ENCODE assay signal across 24 cellular contexts in genomic region chr6:781350-781961, GRCh38.
"Had no signal": no experiment of that assay in that cellular context is flagged by ENCODE, and none has a peak within 500 bp of the region (broad histone marks: within the 10 kb centered on the region; RNA-seq: fewer than 3 reads in every experiment).

No MANE protein-coding gene starts in this region.

- H3K36me3 ChIP-seq: ascending aorta, prostate gland, right atrium auricular region, tibial artery had no signal

- H3K27ac ChIP-seq: ascending aorta, prostate gland, right atrium auricular region, tibial artery had no signal

- DNase-seq: activated CD4-positive, alpha-beta T cell treated with anti-CD3 and anti-CD28 coated beads, Interleukin-2, amount 50 U/mL, for 1 hour; activated CD4-positive, CD25-positive, alpha-beta regulatory T cell treated with anti-CD3 and anti-CD28 coated beads, Interleukin-2, amount 50 U/mL, for 72 hours; activated CD8-positive, alpha-beta memory T cell treated with anti-CD3 and anti-CD28 coated beads for 24 hours; activated CD8-positive, alpha-beta memory T cell treated with anti-CD3 and anti-CD28 coated beads, Interleukin-2, amount 50 U/mL, for 48 hours; activated effector memory CD4-positive, alpha-beta T cell treated with Interleukin-2 at 50 U/mL for 16 hours; activated T-cell treated with anti-CD3 and anti-CD28 coated beads, Interleukin-2, amount 50 U/mL, for 48 hours; effector CD8-positive, alpha-beta T cell; foreskin melanocyte; hypothalamus; nucleus accumbens; stimulated activated CD4-positive, alpha-beta T cell treated with anti-CD3 and anti-CD28 coated beads, Interleukin-2, amount 100 ng/mL, for 24 hours; stimulated activated naive CD8-positive, alpha-beta T cell treated with anti-CD3 and anti-CD28 coated beads, Interleukin-15, Interleukin-2, amounts not matched to agents 100 U/mL and 50 U/mL, for 24 hours; substantia nigra; tibial artery had no signal

- ATAC-seq: natural killer cell treated with Interleukin-12 subunit alpha and Interleukin-12 subunit beta and Interleukin-15 and Interleukin-18, amount 100 ng/mL, for 72 hours; stimulated activated naive CD8-positive, alpha-beta T cell treated with anti-CD3 and anti-CD28 coated beads, Interleukin-15, Interleukin-2, amounts not matched to agents 100 U/mL and 50 U/mL, for 24 hours had no signal

- FAIRE-seq: bronchial epithelial cell, keratinocyte had no signal

- H3K4me1 Mint-ChIP-seq: activated naive CD4-positive, alpha-beta T cell treated with anti-CD3 and anti-CD28 coated beads, Interleukin-2, amount 50 U/mL, for 24 hours; mesothelial cell of epicardium had no signal

- H3K27me3 Mint-ChIP-seq: activated naive CD4-positive, alpha-beta T cell treated with anti-CD3 and anti-CD28 coated beads, Interleukin-2, amount 50 U/mL, for 24 hours had no signal

- H3K4me3 Mint-ChIP-seq: activated naive CD4-positive, alpha-beta T cell treated with anti-CD3 and anti-CD28 coated beads, Interleukin-2, amount 50 U/mL, for 24 hours; dendritic cell treated with granulocyte-macrophage colony-stimulating factor and Interleukin-4, amounts not matched to agents 40 ng/mL and 50 ng/mL, for 4 days; mesothelial cell of epicardium; natural killer cell treated with Interleukin-12 subunit alpha and Interleukin-12 subunit beta and Interleukin-15 and Interleukin-18, amount 100 ng/mL, for 72 hours had no signal

- H3K4me3 ChIP-seq: ascending aorta, lung, prostate gland, right atrium auricular region, tibial artery had no signal

- H3K9me3 Mint-ChIP-seq: activated naive CD4-positive, alpha-beta T cell treated with anti-CD3 and anti-CD28 coated beads, Interleukin-2, amount 50 U/mL, for 24 hours; dendritic cell treated with granulocyte-macrophage colony-stimulating factor and Interleukin-4, amounts not matched to agents 40 ng/mL and 50 ng/mL, for 4 days; mesothelial cell of epicardium; natural killer cell treated with Interleukin-12 subunit alpha and Interleukin-12 subunit beta and Interleukin-15 and Interleukin-18, amount 100 ng/mL, for 72 hours had no signal

- H3K27ac Mint-ChIP-seq: activated naive CD4-positive, alpha-beta T cell treated with anti-CD3 and anti-CD28 coated beads, Interleukin-2, amount 50 U/mL, for 24 hours; dendritic cell treated with granulocyte-macrophage colony-stimulating factor and Interleukin-4, amounts not matched to agents 40 ng/mL and 50 ng/mL, for 4 days; mesothelial cell of epicardium; natural killer cell treated with Interleukin-12 subunit alpha and Interleukin-12 subunit beta and Interleukin-15 and Interleukin-18, amount 100 ng/mL, for 72 hours had no signal

- H3K27me3 ChIP-seq: ascending aorta, right atrium auricular region had no signal

- H3K9me3 ChIP-seq: ascending aorta, prostate gland, right atrium auricular region, tibial artery had no signal

- H3K4me1 ChIP-seq: ascending aorta, prostate gland, right atrium auricular region, tibial artery had no signal

- H3K36me3 Mint-ChIP-seq: activated naive CD4-positive, alpha-beta T cell treated with anti-CD3 and anti-CD28 coated beads, Interleukin-2, amount 50 U/mL, for 24 hours; mesothelial cell of epicardium; natural killer cell treated with Interleukin-12 subunit alpha and Interleukin-12 subunit beta and Interleukin-15 and Interleukin-18, amount 100 ng/mL, for 72 hours had no signal
